Comparison of ENCODE assay signal across 7 cellular contexts in the genomic region with DNA sequence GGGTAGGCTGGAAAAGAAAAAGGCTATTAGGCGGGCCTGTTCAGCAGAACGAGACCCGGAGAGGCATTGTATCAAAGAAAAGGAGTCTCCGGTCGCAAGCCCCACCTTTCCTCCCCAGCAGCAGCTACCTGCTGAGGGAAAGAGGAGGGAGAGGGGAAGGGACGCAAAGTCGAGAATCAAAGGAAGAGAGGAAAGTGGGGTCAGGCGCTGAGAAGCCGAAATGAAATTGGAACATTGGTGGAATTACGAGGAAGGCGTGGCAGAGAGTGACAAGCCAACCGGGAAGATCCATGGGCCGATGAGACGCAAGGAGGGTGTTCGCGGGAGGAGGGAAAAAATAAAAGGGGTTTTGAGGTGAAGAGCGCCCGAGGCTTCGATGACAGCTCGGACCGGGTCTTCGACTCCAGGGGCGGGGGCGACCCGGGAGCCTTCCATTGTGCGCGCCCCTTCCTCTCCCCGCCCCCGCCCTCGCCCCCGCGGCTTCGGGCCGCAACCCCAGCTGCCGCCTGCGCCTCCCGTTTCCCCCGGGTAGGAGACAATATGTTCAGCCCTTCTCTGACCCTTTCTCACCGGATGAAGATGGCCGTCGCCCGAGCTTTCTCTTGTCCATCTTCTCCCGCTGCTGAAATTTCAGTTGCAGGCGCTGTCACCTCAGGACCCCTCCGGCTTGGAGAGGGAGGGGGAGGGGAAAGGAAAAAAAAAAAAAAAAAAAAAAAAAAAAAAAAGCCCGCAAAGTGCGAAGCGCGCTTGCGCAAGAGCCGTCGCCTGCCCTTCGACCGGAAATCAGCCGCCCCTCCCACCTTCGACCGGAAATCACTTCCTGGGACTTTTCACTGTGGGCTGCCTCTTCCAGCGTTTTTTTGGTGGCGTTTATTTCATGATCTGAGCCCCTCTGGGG. TPM values are rescaled to one million over a fixed set of nuclear protein-coding genes. Genes with fewer than 3 reads are reported as not detected.
A peak's percentile ranks its signal among the peaks of the same experiment; 100 is the strongest.
DNase-seq lines count a peak whose midpoint lies in the region; ATAC-seq, FAIRE-seq and TF ChIP-seq lines count a peak whose summit lies in the region.

SENP7 (minus strand) TSS at position 692 of the 898 bp plus-strand sequence; CDS start at position 610, 82 bp downstream.

- H3K27me3 ChIP-seq in WERI-Rb-1 (ENCODE audit: insufficient read depth, low read depth, severe bottlenecking) (no peaks in the 10 kb centered on the region), bronchial epithelial cell (ENCODE audit: control insufficient read depth, insufficient read depth, low read length) (no peaks in the 10 kb centered on the region)

- H3K27ac ChIP-seq in WERI-Rb-1 = peak within 1 kb of the TSS; percentile 89

- peak; percentile 91 for FAIRE-seq in GM18507 (lab: Jason Lieb, UNC)
- FAIRE-seq in bronchial epithelial cell (lab: Jason Lieb, UNC) = peak; percentile 72

- H3K9me3 ChIP-seq in WERI-Rb-1 (ENCODE audit: severe bottlenecking) = no peaks in the 10 kb centered on the region

- H3K36me3 Mint-ChIP-seq in immature natural killer cell = peaks cover 3 to 6% (median 4%) of the 10 kb centered on the region in 3 donors

- H3K9me3 Mint-ChIP-seq in immature natural killer cell = no peaks in the 10 kb centered on the region

- H3K4me1 Mint-ChIP-seq in immature natural killer cell = peaks cover 36 to 56% of the 10 kb centered on the region in 2 donors

- peak within 1 kb of the TSS; percentile 91 to 98 (median 95) for H3K27ac Mint-ChIP-seq in immature natural killer cell

- peak; percentile 77 for DNase-seq in GM18507 (ENCODE audit: extremely low spot score, insufficient read length, low read depth)
- DNase-seq in NCI-H2171 (lab: John Stamatoyannopoulos, UW) = peak; percentile 92
- DNase-seq in WERI-Rb-1 = peak; percentile 84
- DNase-seq in bronchial epithelial cell (ENCODE audit: low read depth) = peak; percentile 65
- DNase-seq in immature natural killer cell = peak; percentile 75 to 79 (median 79)
- DNase-seq in smooth muscle cell of the brain vasculature (ENCODE audit: low read depth, low spot score) = peak; percentile 60

- TF ChIP-seq CTCF in WERI-Rb-1 (IDR thresholded peaks at IDR 0.05; ENCODE audit: low read depth, low read length) (no peak), bronchial epithelial cell (IDR thresholded peaks at IDR 0.05; ENCODE audit: insufficient read depth, low read length, severe bottlenecking) (no peak)

- H3K36me3 ChIP-seq in WERI-Rb-1 = peaks cover 6% of the 10 kb centered on the region; the same call in 1 of the 2 replicates
- H3K36me3 ChIP-seq in bronchial epithelial cell (ENCODE audit: control insufficient read depth, insufficient read depth, low read length) = no peaks in the 10 kb centered on the region

- peak; percentile 57 for ATAC-seq in HG03025 (IDR thresholded peaks at IDR 0.05; ENCODE audit: low FRiP score, unreplicated experiment)

- peaks cover 16 to 18% (median 16%) of the 10 kb centered on the region in 3 donors for H3K27me3 Mint-ChIP-seq in immature natural killer cell (ENCODE audit: low read depth in 3 of 3)

- peak within 1 kb of the TSS; percentile 94 to 100 (median 99) for H3K4me3 Mint-ChIP-seq in immature natural killer cell

- H3K4me3 ChIP-seq in WERI-Rb-1 (ENCODE audit: low read depth, low read length) (peak within 1 kb of the TSS; percentile 69), bronchial epithelial cell (ENCODE audit: low read depth, low read length) (peak within 1 kb of the TSS; percentile 64)

RNA-seq across cellular contexts. Expression of gene SENP7, which starts in this region (rescaled TPM):
- total RNA-seq in bronchial epithelial cell = 5.8 and 7.3 TPM in 2 replicates
- 1 to 10 TPM; 5.6 to 8.1 (median 6.7) TPM for polyA plus RNA-seq in immature natural killer cell

Comparison
In these comparisons a context has a peak if more than half of its experiments do, and no peak if none do; other contexts are left out.
1. Peak in every context shown above with its lines: DNase-seq, ATAC-seq, H3K4me3 ChIP-seq and H3K27ac ChIP-seq.